25 cellular contexts compared by ENCODE assay signal in genomic region chr1:14733779-14734140, GRCh38.
A peak's percentile ranks its signal among the peaks of the same experiment; 100 is the strongest.
DNase-seq lines count a peak whose midpoint lies in the region; ATAC-seq, FAIRE-seq and TF ChIP-seq lines count a peak whose summit lies in the region.
"Had no signal": no experiment of that assay in that cellular context is flagged by ENCODE, and none has a peak within 500 bp of the region (broad histone marks: within the 10 kb centered on the region; RNA-seq: fewer than 3 reads in every experiment).

No MANE protein-coding gene starts in this region.

- no peak overlapping the region for H2AFZ ChIP-seq in neuronal stem cell (ENCODE audit: low read length)
- H2AFZ ChIP-seq: PC-9 had no signal

- ATAC-seq in esophagus mucosa = peak; percentile 18
- ATAC-seq: gastrocnemius medialis; naive thymus-derived CD8-positive, alpha-beta T cell had no signal

- H3K4me3 ChIP-seq in DOHH2 (ENCODE audit: low read length) = peak overlapping the region; percentile 78
- no peak overlapping the region for H3K4me3 ChIP-seq in WERI-Rb-1 (ENCODE audit: low read depth, low read length)
- H3K4me3 ChIP-seq in neuronal stem cell (ENCODE audit: low read length in 2 of 2) = no peak overlapping the region
- H3K4me3 ChIP-seq: dorsolateral prefrontal cortex, gastrocnemius medialis, PC-9, prostate gland, SJCRH30, upper lobe of left lung had no signal

- no peak for TF ChIP-seq POLR2A in GM12892 (IDR thresholded peaks at IDR 0.05; ENCODE audit: low read depth, low read length)

- no peak overlapping the region for H4K91ac ChIP-seq in neuronal stem cell (ENCODE audit: low read depth, low read length, poor library complexity)

- no peak overlapping the region for H2AK5ac ChIP-seq in neuronal stem cell (ENCODE audit: low read depth, low read length)

- H3K79me2 ChIP-seq in DOHH2 (ENCODE audit: control insufficient read depth, low read length) = peaks cover 62% of the 10 kb centered on the region

- H3F3A ChIP-seq in DOHH2 (ENCODE audit: control insufficient read depth, insufficient read depth) = peaks cover 22% of the 10 kb centered on the region

- H3K27me3 ChIP-seq in DOHH2 (ENCODE audit: control insufficient read depth, low read length) (no peaks in the 10 kb centered on the region), WERI-Rb-1 (ENCODE audit: insufficient read depth, low read depth, severe bottlenecking) (no peaks in the 10 kb centered on the region), neuronal stem cell (ENCODE audit: control insufficient read depth in 3 of 3, insufficient read depth in 3 of 3, low read depth in 1 of 3, low read length in 3 of 3) (no peaks in the 10 kb centered on the region)
- H3K27me3 ChIP-seq: BE2C, upper lobe of left lung had no signal

- no peaks in the 10 kb centered on the region for H4K20me1 ChIP-seq in DOHH2 (ENCODE audit: control insufficient read depth, insufficient read depth, low read depth, low read length)

- peaks cover 21% of the 10 kb centered on the region for H3K36me3 ChIP-seq in DOHH2 (ENCODE audit: control insufficient read depth, low read length)
- no peaks in the 10 kb centered on the region for H3K36me3 ChIP-seq in WERI-Rb-1
- peaks cover 0 to 34% of the 10 kb centered on the region in 2 donors for H3K36me3 ChIP-seq in neuronal stem cell (replicated peaks in 1 of 2; ENCODE audit: control insufficient read depth in 2 of 2, insufficient read depth in 2 of 2, low read length in 2 of 2)
- H3K36me3 ChIP-seq: BE2C, gastrocnemius medialis, prostate gland, SJCRH30, upper lobe of left lung had no signal

- H3K79me1 ChIP-seq in neuronal stem cell (ENCODE audit: low read depth, low read length) = peaks cover 1% of the 10 kb centered on the region

- H2BK12ac ChIP-seq in neuronal stem cell (ENCODE audit: low read length) = no peak overlapping the region

- H3K23ac ChIP-seq in neuronal stem cell (ENCODE audit: low read depth, low read length, poor library complexity) = no peak overlapping the region

- no peak overlapping the region for H4K8ac ChIP-seq in neuronal stem cell (ENCODE audit: low read depth, low read length)

- no CpG with 5 or more reads among the region's 10 CpGs for WGBS in neuronal stem cell (ENCODE audit: extremely low coverage in 2 of 2, insufficient read length in 2 of 2, insufficient replicate concordance in 1 of 2), 2 donors

- H3K9ac ChIP-seq in neuronal stem cell (ENCODE audit: low read depth, low read length, poor library complexity) = no peak overlapping the region

- no peak overlapping the region for H3K27ac ChIP-seq in DOHH2 (ENCODE audit: low read depth, low read length)
- peak overlapping the region; percentile 73 for H3K27ac ChIP-seq in WERI-Rb-1
- no peak overlapping the region for H3K27ac ChIP-seq in neuronal stem cell (replicated peaks; ENCODE audit: low read length)
- H3K27ac ChIP-seq: dorsolateral prefrontal cortex, gastrocnemius medialis, PC-9, SJCRH30, upper lobe of left lung had no signal

- peak overlapping the region; percentile 50 for H3K18ac ChIP-seq in neuronal stem cell (ENCODE audit: low read length)

- H3K9me3 ChIP-seq in DOHH2 (ENCODE audit: control insufficient read depth, insufficient read depth, low read length) (no peaks in the 10 kb centered on the region), WERI-Rb-1 (ENCODE audit: severe bottlenecking) (no peaks in the 10 kb centered on the region), neuronal stem cell (replicated peaks in 1 of 2; ENCODE audit: control insufficient read depth in 2 of 2, insufficient read depth in 1 of 2, low read depth in 1 of 2, low read length in 2 of 2) (no peaks in the 10 kb centered on the region)
- H3K9me3 ChIP-seq: BE2C, gastrocnemius medialis, prostate gland, SJCRH30, upper lobe of left lung had no signal

- H2BK120ac ChIP-seq in neuronal stem cell (ENCODE audit: low read depth, low read length) = no peak overlapping the region

- no peaks in the 10 kb centered on the region for H3K9me2 ChIP-seq in DOHH2 (replicated peaks; ENCODE audit: control insufficient read depth, low read length)

- DNase-seq in WERI-Rb-1 (no peak), neuronal stem cell (ENCODE audit: low spot score) (no peak), GM12892 (ENCODE audit: insufficient read length) (no peak), NOMO-1 treated with dmso at 0.1 percent for 144 hours (lab: John Stamatoyannopoulos, UW; ENCODE audit: unreplicated experiment) (no peak), mucosa of gallbladder (ENCODE audit: low spot score) (no peak), DMS79 (lab: John Stamatoyannopoulos, UW) (no peak)
- DNase-seq: activated effector memory CD4-positive, alpha-beta T cell treated with Interleukin-2 at 50 U/mL for 16 hours; BE2C; caudate nucleus; dorsolateral prefrontal cortex; gastrocnemius medialis; GOT3; naive thymus-derived CD8-positive, alpha-beta T cell; NCI-H187; NCI-H774; small intestine; stimulated activated CD4-positive, alpha-beta T cell treated with anti-CD3 and anti-CD28 coated beads, Interleukin-4, amount 100 ng/mL, for 1 hour had no signal

- TF ChIP-seq CTCF in DOHH2 (IDR thresholded peaks at IDR 0.05; ENCODE audit: low read depth, low read length, poor library complexity, severe bottlenecking) (no peak), WERI-Rb-1 (IDR thresholded peaks at IDR 0.05; ENCODE audit: low read depth, low read length) (no peak)

- H2BK15ac ChIP-seq in neuronal stem cell (ENCODE audit: low read length) = no peak overlapping the region

- peaks cover 64% of the 10 kb centered on the region for H3K4me1 ChIP-seq in DOHH2 (ENCODE audit: control insufficient read depth, low read length)
- peaks cover 24 to 30% of the 10 kb centered on the region in 2 donors for H3K4me1 ChIP-seq in neuronal stem cell (ENCODE audit: control insufficient read depth in 2 of 2, insufficient read depth in 1 of 2, low read depth in 1 of 2, low read length in 2 of 2)
- H3K4me1 ChIP-seq: BE2C, gastrocnemius medialis, SJCRH30 had no signal

- no peak overlapping the region for H3K4ac ChIP-seq in neuronal stem cell (ENCODE audit: low read length)

- no peak for FAIRE-seq in GM12892 (lab: Jason Lieb, UNC)
- FAIRE-seq: A204.1, D721Med, small intestine had no signal

- no peak overlapping the region for H3K14ac ChIP-seq in neuronal stem cell (ENCODE audit: low read length)

- H2BK5ac ChIP-seq in neuronal stem cell (ENCODE audit: low read length) = no peak overlapping the region

- H3K4me2 ChIP-seq in DOHH2 (ENCODE audit: low read length) (peak overlapping the region; percentile 65), neuronal stem cell (ENCODE audit: insufficient read depth, low read length, poor library complexity, severe bottlenecking) (no peak overlapping the region)
- H3K4me2 ChIP-seq: PC-9 had no signal
